ENCODE assay signal across 8 cellular contexts in genomic region chr16:29943846-29944669, GRCh38. TPM values are rescaled to one million over a fixed set of nuclear protein-coding genes. Genes with fewer than 3 reads are reported as not detected.
DNase-seq lines count a peak whose midpoint lies in the region; ATAC-seq, FAIRE-seq and TF ChIP-seq lines count a peak whose summit lies in the region.

No MANE protein-coding gene starts in this region.

- POLR2A ChIA-PET in H1 (lab: Charles Lee; ENCODE audit: partially characterized antibody), result interaction anchor here (0.8 to 3.8 kb wide), 4 partner anchors 17 to 121 kb away, joined by 3 to 19 read pairs (median 4); partner anchors contain the start of genes ALDOA, HIRIP3 and KCTD13

- H3K27ac ChIP-seq in H1 (ENCODE audit: low read depth, low read length) (no peak overlapping the region), neuronal stem cell (replicated peaks; ENCODE audit: low read length) (peak overlapping the region; percentile 36)

- H3K4me2 ChIP-seq in H1 (ENCODE audit: insufficient read depth in 1 of 2, low read depth in 2 of 2, low read length in 2 of 2) (no peak overlapping the region), neuronal stem cell (ENCODE audit: insufficient read depth, low read length, poor library complexity, severe bottlenecking) (no peak overlapping the region)

- H2AK5ac ChIP-seq in H1 (ENCODE audit: low read depth, low read length), result no peak overlapping the region
- H2AK5ac ChIP-seq in neuronal stem cell (ENCODE audit: low read depth, low read length), result no peak overlapping the region

- no peaks in the 10 kb centered on the region for H3K9me3 ChIP-seq in H1 (ENCODE audit: insufficient read depth in 2 of 2, low read depth in 1 of 2, low read length in 1 of 2)
- peaks cover 0 to 4% of the 10 kb centered on the region in 2 donors for H3K9me3 ChIP-seq in neuronal stem cell (replicated peaks in 1 of 2; ENCODE audit: control insufficient read depth in 2 of 2, insufficient read depth in 1 of 2, low read depth in 1 of 2, low read length in 2 of 2)

- TF ChIP-seq POLR2A in H54 (IDR thresholded peaks at IDR 0.05; ENCODE audit: low read depth, low read length), result no peak; the same call in 1 of the 2 replicates
- TF ChIP-seq POLR2A in H1 (IDR thresholded peaks at IDR 0.05; ENCODE audit: control extremely low read depth in 1 of 2, low read depth in 2 of 2, low read length in 2 of 2), result no peak

- CTCF ChIA-PET in H1 (lab: Charles Lee; ENCODE audit: partially characterized antibody), result interaction anchor here (0.6 to 3.6 kb wide), 17 partner anchors 8 to 572 kb away, joined by 3 to 19 read pairs (median 6); partner anchors contain the start of genes KCTD13 and TMEM219

- H2BK15ac ChIP-seq in H1 (ENCODE audit: low read length), result no peak overlapping the region
- H2BK15ac ChIP-seq in neuronal stem cell (ENCODE audit: low read length), result no peak overlapping the region

- no peaks in the 10 kb centered on the region for H3K79me2 ChIP-seq in H1 (ENCODE audit: control insufficient read depth in 1 of 2, insufficient read depth in 2 of 2, low read length in 2 of 2)

- no peak overlapping the region for H3K4me3 ChIP-seq in H1 (ENCODE audit: extremely low read depth in 1 of 4, insufficient read depth in 2 of 4, low read depth in 3 of 4, low read length in 4 of 4)
- H3K4me3 ChIP-seq in neuronal stem cell (ENCODE audit: low read length in 2 of 2), result no peak overlapping the region

- H2BK20ac ChIP-seq in H1 (ENCODE audit: low read length), result peak overlapping the region; percentile 61; the same call in 1 of the 2 replicates

- H2BK120ac ChIP-seq in H1 (replicated peaks; ENCODE audit: low read depth, low read length), result no peak overlapping the region
- H2BK120ac ChIP-seq in neuronal stem cell (ENCODE audit: low read depth, low read length), result no peak overlapping the region

- H3K23me2 ChIP-seq in H1 (ENCODE audit: low read depth, low read length), result no peaks in the 10 kb centered on the region

- ATAC-seq in GM18867 (IDR thresholded peaks at IDR 0.05; ENCODE audit: unreplicated experiment) (no peak), GM21576 (IDR thresholded peaks at IDR 0.05; ENCODE audit: unreplicated experiment) (no peak)

- no peak overlapping the region for H3K23ac ChIP-seq in H1 (ENCODE audit: insufficient read length)
- H3K23ac ChIP-seq in neuronal stem cell (ENCODE audit: low read depth, low read length, poor library complexity), result no peak overlapping the region

- peak; percentile 77 for DNase-seq in H54 (ENCODE audit: insufficient read length, low spot score)
- DNase-seq in NCI-H69 (lab: John Stamatoyannopoulos, UW), result peak; percentile 90
- no peak for DNase-seq in H1 (ENCODE audit: low read depth in 1 of 2, low spot score in 2 of 2)
- no peak for DNase-seq in neuronal stem cell (ENCODE audit: low spot score)
- no peak for DNase-seq in Ammon's horn (ENCODE audit: low spot score)
- DNase-seq in NCI-H1694 (lab: John Stamatoyannopoulos, UW), result no peak

- H3K4ac ChIP-seq in H1 (replicated peaks; ENCODE audit: insufficient read length, low read depth, low read length) (no peak overlapping the region), neuronal stem cell (ENCODE audit: low read length) (no peak overlapping the region)

- H3K14ac ChIP-seq in H1 (ENCODE audit: insufficient read length) (no peak overlapping the region), neuronal stem cell (ENCODE audit: low read length) (no peak overlapping the region)

- peak; percentile 25 to 31; a peak in 2 of 4 replicates for TF ChIP-seq RAD21 in H1 (IDR thresholded peaks at IDR 0.05 in 1 of 2, conservative IDR thresholded peaks at IDR 0.05 in 1 of 2; ENCODE audit: low read depth in 2 of 2, low read length in 2 of 2)

- FAIRE-seq in H54 (lab: Jason Lieb, UNC) (peak; percentile 97), H1 (lab: Jason Lieb, UNC) (no peak)

- H4K91ac ChIP-seq in H1 (replicated peaks; ENCODE audit: insufficient read length, low read length) (no peak overlapping the region), neuronal stem cell (ENCODE audit: low read depth, low read length, poor library complexity) (no peak overlapping the region)

- H3K9ac ChIP-seq in H1 (replicated peaks in 1 of 4; ENCODE audit: extremely low read depth in 1 of 4, low read depth in 3 of 4, low read length in 3 of 4) (no peak overlapping the region), neuronal stem cell (ENCODE audit: low read depth, low read length, poor library complexity) (no peak overlapping the region)

- H3K18ac ChIP-seq in H1 (ENCODE audit: extremely low read depth, low read length) (peak overlapping the region; percentile 60; the same call in 1 of the 2 replicates), neuronal stem cell (ENCODE audit: low read length) (peak overlapping the region; percentile 48)

- TF ChIP-seq CTCF in H1 (IDR thresholded peaks at IDR 0.05; ENCODE audit: control extremely low read depth in 1 of 3, insufficient read depth in 1 of 3, low read depth in 1 of 3, low read length in 3 of 3), result peak; percentile 22 to 67 (median 51)

- H3K56ac ChIP-seq in H1 (replicated peaks; ENCODE audit: insufficient read length, low read depth, low read length), result no peak overlapping the region

- peaks cover 0 to 3% (median 0%) of the 10 kb centered on the region in 4 experiments; a peak in 1 of 7 replicates for H3K27me3 ChIP-seq in H1 (replicated peaks in 1 of 4; ENCODE audit: control insufficient read depth in 3 of 4, extremely low read depth in 1 of 4, insufficient read depth in 3 of 4, low read length in 3 of 4)
- H3K27me3 ChIP-seq in neuronal stem cell (ENCODE audit: control insufficient read depth in 3 of 3, insufficient read depth in 3 of 3, low read depth in 1 of 3, low read length in 3 of 3), result no peaks in the 10 kb centered on the region

- H3K36me3 ChIP-seq in H1 (ENCODE audit: control insufficient read depth in 2 of 4, insufficient read depth in 4 of 4, low read length in 3 of 4), result no peaks in the 10 kb centered on the region
- H3K36me3 ChIP-seq in neuronal stem cell (replicated peaks in 1 of 2; ENCODE audit: control insufficient read depth in 2 of 2, insufficient read depth in 2 of 2, low read length in 2 of 2), result peaks cover 0 to 3% of the 10 kb centered on the region in 2 donors

- no peaks in the 10 kb centered on the region for H3K79me1 ChIP-seq in H1 (ENCODE audit: low read depth, low read length)
- no peaks in the 10 kb centered on the region for H3K79me1 ChIP-seq in neuronal stem cell (ENCODE audit: low read depth, low read length)

- no peak overlapping the region for H4K8ac ChIP-seq in H1 (ENCODE audit: extremely low read depth, insufficient read depth, low read length)
- H4K8ac ChIP-seq in neuronal stem cell (ENCODE audit: low read depth, low read length), result peak overlapping the region; percentile 48

- H4K20me1 ChIP-seq in H1 (replicated peaks in 1 of 2; ENCODE audit: control insufficient read depth in 1 of 2, insufficient read depth in 2 of 2, low read length in 2 of 2), result no peaks in the 10 kb centered on the region

- no peak overlapping the region for H2BK5ac ChIP-seq in H1 (ENCODE audit: low read depth, low read length)
- H2BK5ac ChIP-seq in neuronal stem cell (ENCODE audit: low read length), result no peak overlapping the region

- H2AFZ ChIP-seq in H1 (ENCODE audit: low read length) (0 out of 2 replicates have a peak overlapping the region, but pooled peaks have one; percentile 37), neuronal stem cell (ENCODE audit: low read length) (no peak overlapping the region)

- H2BK12ac ChIP-seq in H1 (ENCODE audit: low read depth, low read length) (peak overlapping the region; percentile 68; the same call in 1 of the 2 replicates), neuronal stem cell (ENCODE audit: low read length) (no peak overlapping the region)

- TF ChIP-seq EP300 in H1 (IDR thresholded peaks at IDR 0.05; ENCODE audit: borderline replicate concordance in 1 of 2, low read depth in 2 of 2, low read length in 2 of 2), result no peak

- 72% methylated on average over 11 of the region's 11 CpGs; no CpG with 5 or more reads in 1 of the 2 experiments for WGBS in H1 (ENCODE audit: extremely low coverage in 1 of 2, insufficient coverage in 1 of 2, insufficient read length in 1 of 2, insufficient replicate concordance in 2 of 2, low coverage in 1 of 2, low lambda C conversion rate in 2 of 2, missing lambda C conversion rate in 1 of 2), 2 experiments
- WGBS in neuronal stem cell (ENCODE audit: extremely low coverage in 2 of 2, insufficient read length in 2 of 2, insufficient replicate concordance in 1 of 2), 2 donors, result no CpG with 5 or more reads among the region's 11 CpGs

- H3K4me1 ChIP-seq in H1 (replicated peaks in 1 of 4; ENCODE audit: control insufficient read depth in 3 of 4, insufficient read depth in 4 of 4, low read length in 3 of 4) (no peaks in the 10 kb centered on the region; a peak in 1 of 7 replicates), neuronal stem cell (ENCODE audit: control insufficient read depth in 2 of 2, insufficient read depth in 1 of 2, low read depth in 1 of 2, low read length in 2 of 2) (peaks cover 4 to 7% of the 10 kb centered on the region in 2 donors)

- no peak overlapping the region for H4K5ac ChIP-seq in H1 (ENCODE audit: insufficient read length, low read depth, low read length)

RNA-seq across cellular contexts. Expression of gene TMEM219, which starts 17.8 kb away (rescaled TPM):
- 60.2 and 64.9 TPM in 2 replicates for total RNA-seq in H1 (2021; fragmentation: NEBNext Ultra II Directional; extraction: Animal tissue kit (Norgen Biotek cat#: 25700))
- polyA plus RNA-seq in H1 (2011; rRNA removed), result 116 and 150 TPM in 2 replicates
- 77.7 TPM for polyA plus RNA-seq in H1 (2011; cell fraction: cytosol; rRNA removed)
- 113 TPM for polyA plus RNA-seq in H1 (2011; cell fraction: nucleus; rRNA removed)
- 64.5 to 81.2 TPM (median 72.6 TPM) in 4 replicates for polyA plus RNA-seq in H1 (2012, experiment 1 of 2)
- 121 TPM for polyA plus RNA-seq in H1 (2012, experiment 2 of 2)
- polyA plus RNA-seq in H1 (2013, experiment 1 of 2), result 56.4 TPM
- polyA plus RNA-seq in H1 (2013, experiment 2 of 2), result 57.6 TPM
- 31.1 and 35.0 TPM in 2 replicates for polyA minus RNA-seq in H1 (2011; rRNA and poly(A)+ RNA removed)
- 44.7 TPM for polyA minus RNA-seq in H1 (2011; cell fraction: cytosol; rRNA and poly(A)+ RNA removed)
- 37.2 TPM for polyA minus RNA-seq in H1 (2011; cell fraction: nucleus; rRNA and poly(A)+ RNA removed)
- polyA plus RNA-seq in neuronal stem cell (2013, experiment 1 of 2), result 80.5 TPM
- polyA plus RNA-seq in neuronal stem cell (2013, experiment 2 of 2), result 84.2 TPM

RNA-seq across cellular contexts. Expression of gene KCTD13, which starts 18.0 kb away (rescaled TPM):
- total RNA-seq in H1 (2021; fragmentation: NEBNext Ultra II Directional; extraction: Animal tissue kit (Norgen Biotek cat#: 25700)), result 10.8 and 12.3 TPM in 2 replicates
- 9.2 and 14.0 TPM in 2 replicates for polyA plus RNA-seq in H1 (2011; rRNA removed)
- 8.1 TPM for polyA plus RNA-seq in H1 (2011; cell fraction: cytosol; rRNA removed)
- polyA plus RNA-seq in H1 (2011; cell fraction: nucleus; rRNA removed), result 25.8 TPM
- 9.4 to 12.3 TPM (median 11.3 TPM) in 4 replicates for polyA plus RNA-seq in H1 (2012, experiment 1 of 2)
- 8.0 TPM for polyA plus RNA-seq in H1 (2012, experiment 2 of 2)
- polyA plus RNA-seq in H1 (2013, experiment 1 of 2), result 10.2 TPM
- polyA plus RNA-seq in H1 (2013, experiment 2 of 2), result 8.2 TPM
- 4.2 and 6.4 TPM in 2 replicates for polyA minus RNA-seq in H1 (2011; rRNA and poly(A)+ RNA removed)
- polyA minus RNA-seq in H1 (2011; cell fraction: cytosol; rRNA and poly(A)+ RNA removed), result 5.6 TPM
- 10.5 TPM for polyA minus RNA-seq in H1 (2011; cell fraction: nucleus; rRNA and poly(A)+ RNA removed)
- 14.0 TPM for polyA plus RNA-seq in neuronal stem cell (2013, experiment 1 of 2)
- 13.4 TPM for polyA plus RNA-seq in neuronal stem cell (2013, experiment 2 of 2)

RNA-seq across cellular contexts. Expression of gene TAOK2, which starts 29.6 kb away (rescaled TPM):
- total RNA-seq in H1 (2021; fragmentation: NEBNext Ultra II Directional; extraction: Animal tissue kit (Norgen Biotek cat#: 25700)), result 32.6 and 34.2 TPM in 2 replicates
- polyA plus RNA-seq in H1 (2011; rRNA removed), result 13.5 and 18.0 TPM in 2 replicates
- 20.1 TPM for polyA plus RNA-seq in H1 (2011; cell fraction: cytosol; rRNA removed)
- polyA plus RNA-seq in H1 (2011; cell fraction: nucleus; rRNA removed), result 52.1 TPM
- polyA plus RNA-seq in H1 (2012, experiment 1 of 2), result 17.4 to 25.3 TPM (median 24.0 TPM) in 4 replicates
- polyA plus RNA-seq in H1 (2012, experiment 2 of 2), result 16.7 TPM
- 16.8 TPM for polyA plus RNA-seq in H1 (2013, experiment 1 of 2)
- polyA plus RNA-seq in H1 (2013, experiment 2 of 2), result 16.0 TPM
- polyA minus RNA-seq in H1 (2011; rRNA and poly(A)+ RNA removed), result 19.1 and 19.9 TPM in 2 replicates
- polyA minus RNA-seq in H1 (2011; cell fraction: cytosol; rRNA and poly(A)+ RNA removed), result 20.4 TPM
- polyA minus RNA-seq in H1 (2011; cell fraction: nucleus; rRNA and poly(A)+ RNA removed), result 21.0 TPM
- polyA plus RNA-seq in neuronal stem cell (2013, experiment 1 of 2), result 19.9 TPM
- polyA plus RNA-seq in neuronal stem cell (2013, experiment 2 of 2), result 19.4 TPM

RNA-seq across cellular contexts. Expression of gene ASPHD1, which starts 43.8 kb away (rescaled TPM):
- 17.8 and 18.6 TPM in 2 replicates for total RNA-seq in H1 (2021; fragmentation: NEBNext Ultra II Directional; extraction: Animal tissue kit (Norgen Biotek cat#: 25700))
- 14.1 and 14.5 TPM in 2 replicates for polyA plus RNA-seq in H1 (2011; rRNA removed)
- 11.6 TPM for polyA plus RNA-seq in H1 (2011; cell fraction: cytosol; rRNA removed)
- 14.1 TPM for polyA plus RNA-seq in H1 (2011; cell fraction: nucleus; rRNA removed)
- polyA plus RNA-seq in H1 (2012, experiment 1 of 2), result 12.6 to 24.9 TPM (median 23.4 TPM) in 4 replicates
- 10.3 TPM for polyA plus RNA-seq in H1 (2012, experiment 2 of 2)
- polyA plus RNA-seq in H1 (2013, experiment 1 of 2), result 10.5 TPM
- polyA plus RNA-seq in H1 (2013, experiment 2 of 2), result 10.8 TPM
- 1.0 and 1.4 TPM in 2 replicates for polyA minus RNA-seq in H1 (2011; rRNA and poly(A)+ RNA removed)
- 5.0 TPM for polyA minus RNA-seq in H1 (2011; cell fraction: cytosol; rRNA and poly(A)+ RNA removed)
- polyA minus RNA-seq in H1 (2011; cell fraction: nucleus; rRNA and poly(A)+ RNA removed), result 5.7 TPM
- polyA plus RNA-seq in neuronal stem cell (2013, experiment 1 of 2), result 0.66 TPM
- polyA plus RNA-seq in neuronal stem cell (2013, experiment 2 of 2), result 0.44 TPM

RNA-seq across cellular contexts. Expression of gene SEZ6L2, which starts 44.7 kb away (rescaled TPM):
- 43.5 and 46.6 TPM in 2 replicates for total RNA-seq in H1 (2021; fragmentation: NEBNext Ultra II Directional; extraction: Animal tissue kit (Norgen Biotek cat#: 25700))
- 47.7 and 65.7 TPM in 2 replicates for polyA plus RNA-seq in H1 (2011; rRNA removed)
- 22.1 TPM for polyA plus RNA-seq in H1 (2011; cell fraction: cytosol; rRNA removed)
- 51.2 TPM for polyA plus RNA-seq in H1 (2011; cell fraction: nucleus; rRNA removed)
- polyA plus RNA-seq in H1 (2012, experiment 1 of 2), result 31.1 to 59.1 TPM (median 54.7 TPM) in 4 replicates
- 45.0 TPM for polyA plus RNA-seq in H1 (2012, experiment 2 of 2)
- 104 TPM for polyA plus RNA-seq in H1 (2013, experiment 1 of 2)
- 87.1 TPM for polyA plus RNA-seq in H1 (2013, experiment 2 of 2)
- polyA minus RNA-seq in H1 (2011; rRNA and poly(A)+ RNA removed), result 12.5 and 14.5 TPM in 2 replicates
- 27.9 TPM for polyA minus RNA-seq in H1 (2011; cell fraction: cytosol; rRNA and poly(A)+ RNA removed)
- polyA minus RNA-seq in H1 (2011; cell fraction: nucleus; rRNA and poly(A)+ RNA removed), result 17.1 TPM
- 17.7 TPM for polyA plus RNA-seq in neuronal stem cell (2013, experiment 1 of 2)
- 16.7 TPM for polyA plus RNA-seq in neuronal stem cell (2013, experiment 2 of 2)

Comparison
In these comparisons a context has a peak if more than half of its experiments do, and no peak if none do; other contexts are left out.
1. DNase-seq: peak in H54 (single experiment) and NCI-H69 (single experiment); none in H1 (0 of 2), neuronal stem cell (single experiment), Ammon's horn (single experiment) and NCI-H1694 (single experiment).